In genomic region chr6:164005312-164005711, GRCh38 we compare ENCODE assay signal across 14 cellular contexts.
DNase-seq lines count a peak whose midpoint lies in the region; ATAC-seq and TF ChIP-seq lines count a peak whose summit lies in the region.
"Had no signal": no experiment of that assay in that cellular context is flagged by ENCODE, and none has a peak within 500 bp of the region (broad histone marks: within the 10 kb centered on the region; RNA-seq: fewer than 3 reads in every experiment).

No MANE protein-coding gene starts in this region.

- ATAC-seq in left cardiac atrium = no peak
- no peak for ATAC-seq in activated T-cell treated with anti-CD3 and anti-CD28 coated beads, Interleukin-2, amount 50 U/mL, for 4 hours
- ATAC-seq: CD8-positive, alpha-beta T cell had no signal

- no peak overlapping the region for H3K4me3 Mint-ChIP-seq in activated T-cell treated with anti-CD3 and anti-CD28 coated beads, Interleukin-2, amount 50 U/mL, for 4 hours
- H3K4me3 Mint-ChIP-seq: CD14-positive monocyte; CD8-positive, alpha-beta T cell; IgD-negative memory B cell had no signal

- TF ChIP-seq CTCF in dorsolateral prefrontal cortex (IDR thresholded peaks at IDR 0.05 in 54 of 56, conservative IDR thresholded peaks at IDR 0.05 in 2 of 56; ENCODE audit: low read depth in 1 of 56, partially characterized antibody in 56 of 56) = no peak

- H3K36me3 Mint-ChIP-seq in activated T-cell treated with anti-CD3 and anti-CD28 coated beads, Interleukin-2, amount 50 U/mL, for 4 hours (ENCODE audit: insufficient read depth) = no peaks in the 10 kb centered on the region
- H3K36me3 Mint-ChIP-seq: CD14-positive monocyte; CD8-positive, alpha-beta T cell had no signal

- intact Hi-C loops in left cardiac atrium (cut with DNase I) (no loop called here), dorsolateral prefrontal cortex (cut with DNase I) (no loop called here)

- no peak overlapping the region for H3K27ac ChIP-seq in dorsolateral prefrontal cortex
- H3K27ac ChIP-seq: GM23248 had no signal

- peaks cover 4% of the 10 kb centered on the region for H3K27me3 Mint-ChIP-seq in activated T-cell treated with anti-CD3 and anti-CD28 coated beads, Interleukin-2, amount 50 U/mL, for 4 hours (ENCODE audit: low read depth)

- H3K9me3 Mint-ChIP-seq in activated T-cell treated with anti-CD3 and anti-CD28 coated beads, Interleukin-2, amount 50 U/mL, for 4 hours = no peaks in the 10 kb centered on the region
- H3K9me3 Mint-ChIP-seq: CD8-positive, alpha-beta T cell; IgD-negative memory B cell had no signal

- peaks cover 0 to 2% (median 0%) of the 10 kb centered on the region in 45 donors for H3K27me3 ChIP-seq in dorsolateral prefrontal cortex

- DNase-seq in ELR (ENCODE audit: low read depth) (peak; percentile 23), OCI-M1 (lab: John Stamatoyannopoulos, UW) (peak; percentile 14), islet precursor cell (peak; percentile 89), NCI-H510A treated with DMSO at 0.1 percent for 48 hours (lab: John Stamatoyannopoulos, UW) (no peak), left cardiac atrium (no peak), dorsolateral prefrontal cortex (no peak)
- no peak for DNase-seq in activated T-cell treated with anti-CD3 and anti-CD28 coated beads, Interleukin-2, amount 50 U/mL, for 4 hours
- DNase-seq: CD8-positive, alpha-beta T cell; COR-L47; DND-41; GM23248; KG1 had no signal

- no peak overlapping the region for H3K4me3 ChIP-seq in dorsolateral prefrontal cortex
- H3K4me3 ChIP-seq: GM23248 had no signal

- H3K4me1 Mint-ChIP-seq in activated T-cell treated with anti-CD3 and anti-CD28 coated beads, Interleukin-2, amount 50 U/mL, for 4 hours (ENCODE audit: low read depth) = no peaks in the 10 kb centered on the region
- H3K4me1 Mint-ChIP-seq: CD14-positive monocyte had no signal

Comparison
In these comparisons a context has a peak if more than half of its experiments do, and no peak if none do; other contexts are left out.
1. DNase-seq: peak in ELR (single experiment), OCI-M1 (single experiment) and islet precursor cell (single experiment); none in NCI-H510A treated with DMSO at 0.1 percent for 48 hours (single experiment), left cardiac atrium (single experiment), activated T-cell treated with anti-CD3 and anti-CD28 coated beads, Interleukin-2, amount 50 U/mL, for 4 hours (single experiment) and dorsolateral prefrontal cortex (0 of 10).